ENCODE assay signal across 24 cellular contexts in genomic region chr1:35255276-35255675, GRCh38. TPM values are rescaled to one million over a fixed set of nuclear protein-coding genes. Genes with fewer than 3 reads are reported as not detected.
DNase-seq lines count a peak whose midpoint lies in the region; ATAC-seq and TF ChIP-seq lines count a peak whose summit lies in the region.
"Had no signal": no experiment of that assay in that cellular context is flagged by ENCODE, and none has a peak within 500 bp of the region (broad histone marks: within the 10 kb centered on the region; RNA-seq: fewer than 3 reads in every experiment).

No MANE protein-coding gene starts in this region.

- H3K4me1 ChIP-seq in hepatocyte (ENCODE audit: insufficient read depth), result no peaks in the 10 kb centered on the region
- H3K4me1 ChIP-seq: BE2C, BLaER1 had no signal

- no peaks in the 10 kb centered on the region for H4K20me1 ChIP-seq in hepatocyte (ENCODE audit: insufficient read depth, poor library complexity, severe bottlenecking)
- H4K20me1 ChIP-seq: BLaER1 had no signal

- no peak for ATAC-seq in stimulated activated naive B cell treated with anti-CD40 and anti-IgM and Interleukin-4, amounts not matched to agents 10 μg/mL and 1 μg/mL and 100 μg/mL, for 72 hours (replicated peaks)
- ATAC-seq in HG03460 (IDR thresholded peaks at IDR 0.05; ENCODE audit: unreplicated experiment), result no peak
- ATAC-seq: GM12878 had no signal

- no peaks in the 10 kb centered on the region for H3K27me3 ChIP-seq in hepatocyte
- H3K27me3 ChIP-seq: BE2C, BLaER1 had no signal

- DNase-seq in HEK293T (ENCODE audit: extremely low spot score), result no peak
- peak; percentile 28 for DNase-seq in OCI-M1 (lab: John Stamatoyannopoulos, UW)
- DNase-seq in stimulated activated naive B cell treated with anti-CD40 and anti-IgM and Interleukin-4, amounts not matched to agents 10 μg/mL and 1 μg/mL and 100 μg/mL, for 72 hours, result no peak
- no peak for DNase-seq in hepatocyte (ENCODE audit: low spot score)
- no peak for DNase-seq in anterior cingulate cortex (lab: John Stamatoyannopoulos, UW)
- DNase-seq: 8988T; ACHN; BE2C; C1 segment of cervical spinal cord; CD4-positive, alpha-beta memory T cell; CD4-positive, CD25-positive, alpha-beta regulatory T cell; CD8-positive, alpha-beta memory T cell; COR-L47; DMS 273 treated with DMSO at 0.1 percent for 48 hours; DMS153; DMS53; DMS79; DND-41; EL; GDM1 had no signal

- no peak overlapping the region for H3K4me2 ChIP-seq in hepatocyte
- H3K4me2 ChIP-seq: BLaER1 had no signal

- H3K9me3 ChIP-seq in hepatocyte (ENCODE audit: low read depth), result no peaks in the 10 kb centered on the region
- H3K9me3 ChIP-seq: BE2C, BLaER1 had no signal

- H3K36me3 Mint-ChIP-seq in stimulated activated naive B cell treated with anti-CD40 and anti-IgM and Interleukin-4, amounts not matched to agents 10 μg/mL and 1 μg/mL and 100 μg/mL, for 72 hours, result no peaks in the 10 kb centered on the region
- H3K36me3 Mint-ChIP-seq: CD14-positive monocyte; CD4-positive, alpha-beta memory T cell; CD8-positive, alpha-beta memory T cell had no signal

- H3K9me2 ChIP-seq in hepatocyte (replicated peaks; ENCODE audit: insufficient read depth), result no peaks in the 10 kb centered on the region

- POLR2A ChIA-PET in HEK293T (lab: Yijun Ruan, JAX), result no interaction called here

- no peaks in the 10 kb centered on the region for H3K4me1 Mint-ChIP-seq in stimulated activated naive B cell treated with anti-CD40 and anti-IgM and Interleukin-4, amounts not matched to agents 10 μg/mL and 1 μg/mL and 100 μg/mL, for 72 hours
- H3K4me1 Mint-ChIP-seq: CD4-positive, alpha-beta memory T cell; CD4-positive, CD25-positive, alpha-beta regulatory T cell; CD8-positive, alpha-beta memory T cell had no signal

- CTCF ChIA-PET in HEK293T (lab: Yijun Ruan, JAX), result no interaction called here

- H3K4me3 Mint-ChIP-seq in stimulated activated naive B cell treated with anti-CD40 and anti-IgM and Interleukin-4, amounts not matched to agents 10 μg/mL and 1 μg/mL and 100 μg/mL, for 72 hours, result no peak overlapping the region
- H3K4me3 Mint-ChIP-seq: CD14-positive monocyte; CD4-positive, alpha-beta memory T cell; CD4-positive, CD25-positive, alpha-beta regulatory T cell; CD8-positive, alpha-beta memory T cell had no signal

- H3K27me3 Mint-ChIP-seq in stimulated activated naive B cell treated with anti-CD40 and anti-IgM and Interleukin-4, amounts not matched to agents 10 μg/mL and 1 μg/mL and 100 μg/mL, for 72 hours, result peaks cover 19 to 21% of the 10 kb centered on the region in 2 donors

- H3K4me3 ChIP-seq in hepatocyte, result no peak overlapping the region
- H3K4me3 ChIP-seq: BLaER1, GM12878 had no signal

- no peak overlapping the region for H2AFZ ChIP-seq in hepatocyte

- H3K9me3 Mint-ChIP-seq in stimulated activated naive B cell treated with anti-CD40 and anti-IgM and Interleukin-4, amounts not matched to agents 10 μg/mL and 1 μg/mL and 100 μg/mL, for 72 hours, result no peaks in the 10 kb centered on the region
- H3K9me3 Mint-ChIP-seq: CD4-positive, alpha-beta memory T cell had no signal

- H3K36me3 ChIP-seq in hepatocyte (replicated peaks; ENCODE audit: insufficient read depth, low read depth), result no peaks in the 10 kb centered on the region
- H3K36me3 ChIP-seq: BE2C, BLaER1 had no signal

- 85% methylated on average over 4 of the region's 4 CpGs for WGBS in hepatocyte (ENCODE audit: low lambda C conversion rate, missing lambda C conversion rate)

- no peak overlapping the region for H3K27ac ChIP-seq in hepatocyte
- H3K27ac ChIP-seq: BLaER1 had no signal

- TF ChIP-seq CTCF in hepatocyte (IDR thresholded peaks at IDR 0.05; ENCODE audit: poor library complexity), result no peak

- no peaks in the 10 kb centered on the region for H3K79me2 ChIP-seq in hepatocyte

- peak overlapping the region; percentile 14 for H3K27ac Mint-ChIP-seq in stimulated activated naive B cell treated with anti-CD40 and anti-IgM and Interleukin-4, amounts not matched to agents 10 μg/mL and 1 μg/mL and 100 μg/mL, for 72 hours
- H3K27ac Mint-ChIP-seq: CD14-positive monocyte; CD4-positive, CD25-positive, alpha-beta regulatory T cell; CD8-positive, alpha-beta memory T cell had no signal

TF ChIP-seq in HEK293T, 16 proteins besides CTCF, POLR2A, EP300 and RAD21:
- TF ChIP-seq ARNT (IDR thresholded peaks at IDR 0.05) (peak; percentile 81; the same call in 1 of the 2 replicates), LEF1 (IDR thresholded peaks at IDR 0.05; ENCODE audit: borderline replicate concordance) (no peak)

RNA-seq across cellular contexts. Expression of gene ZMYM4, which starts 13.2 kb away (rescaled TPM):
- 35.5 and 43.4 TPM in 2 replicates for total RNA-seq in hepatocyte
- 17.6 and 24.5 TPM in 2 replicates for polyA plus RNA-seq in hepatocyte
